ENCODE assay signal across 1 cellular context in the genomic region with DNA sequence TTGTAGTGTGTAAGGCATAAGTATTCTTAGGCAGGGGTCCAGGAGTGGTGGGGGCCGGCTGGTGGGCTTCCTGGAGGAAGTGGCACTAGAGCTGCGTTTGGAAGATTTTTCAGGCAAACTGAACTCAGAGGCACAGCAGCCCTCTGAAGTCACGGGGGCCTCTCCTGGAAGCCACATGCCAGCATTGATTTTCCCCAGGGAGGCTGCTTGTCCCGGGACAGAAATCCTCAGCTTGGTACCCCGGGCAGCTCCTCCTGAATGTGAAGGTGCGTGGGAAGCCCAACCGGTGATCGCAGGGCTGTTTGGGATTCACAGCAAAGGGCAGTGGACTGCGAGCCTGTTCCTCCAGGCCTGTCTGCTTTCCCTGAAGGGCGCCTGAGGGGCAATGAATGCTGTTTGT.
TF ChIP-seq lines count a peak whose summit lies in the region.

No MANE protein-coding gene starts in this region.

TF ChIP-seq in K562, 482 proteins besides CTCF, POLR2A, EP300 and RAD21:
- TF ChIP-seq ZFP36 (IDR thresholded peaks at IDR 0.05; ENCODE audit: low read depth, low read length, partially characterized antibody), result peak; percentile 85
- no peak for TF ChIP-seq RBBP5 (IDR thresholded peaks at IDR 0.05; ENCODE audit: borderline replicate concordance, insufficient read depth, low read length, poor library complexity, severe bottlenecking)
- TF ChIP-seq, protein P1, sequence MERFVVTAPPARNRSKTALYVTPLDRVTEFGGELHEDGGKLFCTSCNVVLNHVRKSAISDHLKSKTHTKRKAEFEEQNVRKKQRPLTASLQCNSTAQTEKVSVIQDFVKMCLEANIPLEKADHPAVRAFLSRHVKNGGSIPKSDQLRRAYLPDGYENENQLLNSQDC (CRISPR knock-in tag; IDR thresholded peaks at IDR 0.05), result no peak
